22 cellular contexts compared by ENCODE assay signal in the genomic region with DNA sequence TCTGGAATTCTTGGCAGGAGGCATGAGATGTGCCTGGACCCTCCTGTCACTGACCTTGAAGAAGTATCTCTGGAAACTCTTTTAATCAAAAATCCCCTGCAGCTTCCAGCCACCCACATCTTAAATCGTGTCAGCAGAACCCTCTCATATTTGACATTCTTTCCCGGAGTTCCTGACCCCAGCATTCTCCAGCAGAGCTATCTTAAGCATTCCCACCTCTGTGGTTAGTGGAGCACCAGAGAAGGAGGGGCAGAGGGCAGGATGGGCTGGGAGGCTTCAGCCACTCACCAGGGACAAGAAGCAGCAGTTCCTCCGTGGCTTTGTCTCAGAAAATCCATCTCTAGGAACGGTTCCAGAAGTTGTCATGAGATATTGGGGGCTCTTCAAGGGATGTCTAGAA.
A peak's percentile ranks its signal among the peaks of the same experiment; 100 is the strongest.
DNase-seq lines count a peak whose midpoint lies in the region; ATAC-seq, FAIRE-seq and TF ChIP-seq lines count a peak whose summit lies in the region.
"Had no signal": no experiment of that assay in that cellular context is flagged by ENCODE, and none has a peak within 500 bp of the region (broad histone marks: within the 10 kb centered on the region; RNA-seq: fewer than 3 reads in every experiment).

No MANE protein-coding gene starts in this region.

- H2BK12ac ChIP-seq in trophoblast cell (ENCODE audit: low read length): no peak overlapping the region

- H3K79me2 ChIP-seq in trophoblast cell (ENCODE audit: control insufficient read depth, insufficient read depth, low read length, poor library complexity): no peaks in the 10 kb centered on the region

- peaks cover 14% of the 10 kb centered on the region for H3K79me1 ChIP-seq in trophoblast cell (ENCODE audit: low read length)

- intact Hi-C loops in sciatic nerve (cut with DNase I): no loop called here

- H3K14ac ChIP-seq in trophoblast cell (ENCODE audit: low read length): no peak overlapping the region

- H2BK5ac ChIP-seq in trophoblast cell (ENCODE audit: low read depth, low read length, poor library complexity): no peak overlapping the region

- H3K4me3 ChIP-seq in fibroblast of pulmonary artery (replicated peaks; ENCODE audit: low read depth, low read length): no peak overlapping the region
- H3K4me3 ChIP-seq in trophoblast cell (ENCODE audit: low read depth, low read length): no peak overlapping the region
- H3K4me3 ChIP-seq: spleen had no signal

- H3K4ac ChIP-seq in trophoblast cell (ENCODE audit: low read depth, low read length): no peak overlapping the region

- WGBS in trophoblast cell (ENCODE audit: extremely low coverage, insufficient coverage, insufficient read length): no CpG with 5 or more reads among the region's 4 CpGs

- no peak overlapping the region for H4K8ac ChIP-seq in trophoblast cell (ENCODE audit: low read depth, low read length)

- no peak overlapping the region for H4K12ac ChIP-seq in trophoblast cell (ENCODE audit: low read depth, low read length)

- ATAC-seq in HG02610 (IDR thresholded peaks at IDR 0.05; ENCODE audit: unreplicated experiment) (no peak), sciatic nerve (no peak)
- ATAC-seq: effector memory CD8-positive, alpha-beta T cell; foreskin keratinocyte; stimulated activated naive CD8-positive, alpha-beta T cell treated with anti-CD3 and anti-CD28 coated beads, Interleukin-15, Interleukin-2, amounts not matched to agents 100 U/mL and 50 U/mL, for 24 hours had no signal

- DNase-seq in EH (ENCODE audit: low read depth): peak; percentile 89
- peak; percentile 37 for DNase-seq in RCC 7860 (ENCODE audit: low spot score)
- peak; percentile 44 for DNase-seq in fibroblast of pulmonary artery (ENCODE audit: low read depth)
- DNase-seq in trophoblast cell: peak in 1 of 2 donors; percentile 49
- DNase-seq in stimulated activated naive CD4-positive, alpha-beta T cell (lab: John Stamatoyannopoulos, UW): no peak
- DNase-seq in activated T-cell treated with anti-CD3 and anti-CD28 coated beads for 4 hours: no peak
- DNase-seq in sciatic nerve (ENCODE audit: low spot score): no peak
- DNase-seq: activated CD4-positive, alpha-beta T cell treated with anti-CD3 and anti-CD28 coated beads for 48 hours; activated naive CD4-positive, alpha-beta T cell treated with anti-CD3 and anti-CD28 coated beads, Interleukin-2, amount 10 ng/mL, durations not matched to agents 7 days and 5 days; Calu3; caudate nucleus; effector memory CD8-positive, alpha-beta T cell; foreskin keratinocyte; Karpas-422; NCI-H1417 treated with DMSO at 0.1 percent for 48 hours; nucleus accumbens; SHP77 treated with DMSO at 0.1 percent for 48 hours; spleen; stimulated activated naive CD8-positive, alpha-beta T cell treated with anti-CD3 and anti-CD28 coated beads, Interleukin-15, Interleukin-2, amounts not matched to agents 100 U/mL and 50 U/mL, for 24 hours; T-helper 9 cell had no signal

- no peak overlapping the region for H3K18ac ChIP-seq in trophoblast cell (ENCODE audit: low read length)

- H3K36me3 ChIP-seq in trophoblast cell (ENCODE audit: control insufficient read depth in 1 of 2, insufficient read depth in 2 of 2, low read length in 2 of 2): no peaks in the 10 kb centered on the region
- H3K36me3 ChIP-seq: spleen had no signal

- no peak overlapping the region for H2AFZ ChIP-seq in trophoblast cell (ENCODE audit: insufficient read depth, low read length, poor library complexity)

- no peak overlapping the region for H3K9ac ChIP-seq in trophoblast cell (ENCODE audit: low read length)

- no peak overlapping the region for H3K27ac ChIP-seq in trophoblast cell (ENCODE audit: low read depth, low read length)
- H3K27ac ChIP-seq: foreskin keratinocyte, spleen had no signal

- no peak for FAIRE-seq in RCC 7860 (lab: Jason Lieb, UNC)
- FAIRE-seq: GM18507 had no signal

- peaks cover 12% of the 10 kb centered on the region in 2 experiments for H3K4me1 ChIP-seq in trophoblast cell (ENCODE audit: control insufficient read depth in 1 of 2, insufficient read depth in 2 of 2, low read length in 2 of 2)
- H3K4me1 ChIP-seq: foreskin keratinocyte had no signal

- no peak overlapping the region for H3K23ac ChIP-seq in trophoblast cell (ENCODE audit: low read length)

- no peaks in the 10 kb centered on the region for H3K27me3 ChIP-seq in trophoblast cell (ENCODE audit: insufficient read depth, low read length)
- H3K27me3 ChIP-seq: spleen had no signal

- H2BK120ac ChIP-seq in trophoblast cell (ENCODE audit: insufficient read depth, low read length, poor library complexity): no peak overlapping the region

- H2AK5ac ChIP-seq in trophoblast cell (ENCODE audit: low read length): no peak overlapping the region

- no peak overlapping the region for H3K4me2 ChIP-seq in trophoblast cell (ENCODE audit: low read length)

- TF ChIP-seq CTCF in fibroblast of pulmonary artery (IDR thresholded peaks at IDR 0.05; ENCODE audit: low read length, missing control alignments): no peak

- H3K9me3 ChIP-seq in trophoblast cell (ENCODE audit: insufficient read depth, low read depth, low read length): peaks cover 1% of the 10 kb centered on the region

- H4K91ac ChIP-seq in trophoblast cell (ENCODE audit: low read depth, low read length): peak overlapping the region; percentile 25

Comparison
In these comparisons a context has a peak if more than half of its experiments do, and no peak if none do; other contexts are left out.
1. DNase-seq: peak in EH (single experiment), RCC 7860 (single experiment) and fibroblast of pulmonary artery (single experiment); none in stimulated activated naive CD4-positive, alpha-beta T cell (0 of 6), activated T-cell treated with anti-CD3 and anti-CD28 coated beads for 4 hours (single experiment) and sciatic nerve (single experiment).